In genomic region chr2:155218292-155218924, GRCh38 we compare ENCODE assay signal across 14 cellular contexts.
DNase-seq lines count a peak whose midpoint lies in the region; ATAC-seq lines count a peak whose summit lies in the region.
"Had no signal": no experiment of that assay in that cellular context is flagged by ENCODE, and none has a peak within 500 bp of the region (broad histone marks: within the 10 kb centered on the region; RNA-seq: fewer than 3 reads in every experiment).

No MANE protein-coding gene starts in this region.

- no peak for DNase-seq in neuronal stem cell (ENCODE audit: low spot score)
- DNase-seq in stimulated activated naive CD4-positive, alpha-beta T cell (lab: John Stamatoyannopoulos, UW) = no peak
- DNase-seq in activated naive CD4-positive, alpha-beta T cell treated with anti-CD3 and anti-CD28 coated beads, Interleukin-2, amount 10 ng/mL, durations not matched to agents 7 days and 5 days = no peak
- no peak for DNase-seq in NCI-H1930 (lab: John Stamatoyannopoulos, UW)
- DNase-seq: activated naive CD4-positive, alpha-beta T cell treated with Interleukin-2 at 50 U/mL for 16 hours; C1 segment of cervical spinal cord; foreskin fibroblast had no signal

- H3K36me3 Mint-ChIP-seq in activated naive CD4-positive, alpha-beta T cell treated with anti-CD3 and anti-CD28 coated beads, Interleukin-2, amount 10 ng/mL, durations not matched to agents 7 days and 5 days = no peaks in the 10 kb centered on the region
- H3K36me3 Mint-ChIP-seq: memory B cell had no signal

- no peak overlapping the region for H3K9ac ChIP-seq in neuronal stem cell (ENCODE audit: low read depth, low read length, poor library complexity)

- no peak overlapping the region for H2BK12ac ChIP-seq in neuronal stem cell (ENCODE audit: low read length)

- no CpG with 5 or more reads among the region's 2 CpGs for WGBS in neuronal stem cell (ENCODE audit: extremely low coverage in 2 of 2, insufficient read length in 2 of 2, insufficient replicate concordance in 1 of 2), 2 donors

- H3K4me3 ChIP-seq in neuronal stem cell (ENCODE audit: low read length in 2 of 2) = no peak overlapping the region
- H3K4me3 ChIP-seq: breast epithelium had no signal

- H4K91ac ChIP-seq in neuronal stem cell (ENCODE audit: low read depth, low read length, poor library complexity) = no peak overlapping the region

- no peak overlapping the region for H3K4me2 ChIP-seq in neuronal stem cell (ENCODE audit: insufficient read depth, low read length, poor library complexity, severe bottlenecking)

- no peak overlapping the region for H2BK5ac ChIP-seq in neuronal stem cell (ENCODE audit: low read length)

- H3K4ac ChIP-seq in neuronal stem cell (ENCODE audit: low read length) = no peak overlapping the region

- H3K4me3 Mint-ChIP-seq in activated naive CD4-positive, alpha-beta T cell treated with anti-CD3 and anti-CD28 coated beads, Interleukin-2, amount 10 ng/mL, durations not matched to agents 7 days and 5 days = no peak overlapping the region
- H3K4me3 Mint-ChIP-seq: memory B cell had no signal

- no peak overlapping the region for H3K27ac Mint-ChIP-seq in activated naive CD4-positive, alpha-beta T cell treated with anti-CD3 and anti-CD28 coated beads, Interleukin-2, amount 10 ng/mL, durations not matched to agents 7 days and 5 days
- H3K27ac Mint-ChIP-seq: memory B cell had no signal

- H3K18ac ChIP-seq in neuronal stem cell (ENCODE audit: low read length) = no peak overlapping the region

- ATAC-seq in GM18909 (IDR thresholded peaks at IDR 0.05; ENCODE audit: poor library complexity, unreplicated experiment) = peak; percentile 39
- ATAC-seq in GM21717 (IDR thresholded peaks at IDR 0.05; ENCODE audit: unreplicated experiment) = peak; percentile 55
- peak; percentile 35 for ATAC-seq in HG03103 (IDR thresholded peaks at IDR 0.05; ENCODE audit: low read depth, unreplicated experiment)
- ATAC-seq: SK-N-SH treated with all-trans-retinoic acid at 6 μM for 48 hours had no signal

- H2AFZ ChIP-seq in neuronal stem cell (ENCODE audit: low read length) = peak overlapping the region; percentile 3

- H3K36me3 ChIP-seq in neuronal stem cell (replicated peaks in 1 of 2; ENCODE audit: control insufficient read depth in 2 of 2, insufficient read depth in 2 of 2, low read length in 2 of 2) = no peaks in the 10 kb centered on the region
- H3K36me3 ChIP-seq: breast epithelium, neutrophil had no signal

- CTCF ChIA-PET in activated naive CD4-positive, alpha-beta T cell treated with anti-CD3 and anti-CD28 coated beads, Interleukin-2, amount 10 ng/mL, durations not matched to agents 7 days and 5 days (lab: Charles Lee) = no interaction called here

- H3K27ac ChIP-seq in neuronal stem cell (replicated peaks; ENCODE audit: low read length) = no peak overlapping the region
- H3K27ac ChIP-seq: breast epithelium, neutrophil had no signal

- H3K14ac ChIP-seq in neuronal stem cell (ENCODE audit: low read length) = no peak overlapping the region

- no peaks in the 10 kb centered on the region for H3K4me1 Mint-ChIP-seq in activated naive CD4-positive, alpha-beta T cell treated with anti-CD3 and anti-CD28 coated beads, Interleukin-2, amount 10 ng/mL, durations not matched to agents 7 days and 5 days
- H3K4me1 Mint-ChIP-seq: memory B cell had no signal

- H3K27me3 Mint-ChIP-seq in activated naive CD4-positive, alpha-beta T cell treated with anti-CD3 and anti-CD28 coated beads, Interleukin-2, amount 10 ng/mL, durations not matched to agents 7 days and 5 days = no peaks in the 10 kb centered on the region
- H3K27me3 Mint-ChIP-seq: memory B cell had no signal

- no peak overlapping the region for H2AK5ac ChIP-seq in neuronal stem cell (ENCODE audit: low read depth, low read length)

- H3K79me1 ChIP-seq in neuronal stem cell (ENCODE audit: low read depth, low read length) = no peaks in the 10 kb centered on the region

- H3K9me3 ChIP-seq in neuronal stem cell (replicated peaks in 1 of 2; ENCODE audit: control insufficient read depth in 2 of 2, insufficient read depth in 1 of 2, low read depth in 1 of 2, low read length in 2 of 2) = no peaks in the 10 kb centered on the region
- H3K9me3 ChIP-seq: breast epithelium, neutrophil had no signal

- H3K23ac ChIP-seq in neuronal stem cell (ENCODE audit: low read depth, low read length, poor library complexity) = no peak overlapping the region

- no peaks in the 10 kb centered on the region for H3K9me3 Mint-ChIP-seq in activated naive CD4-positive, alpha-beta T cell treated with anti-CD3 and anti-CD28 coated beads, Interleukin-2, amount 10 ng/mL, durations not matched to agents 7 days and 5 days

- no peaks in the 10 kb centered on the region for H3K27me3 ChIP-seq in neuronal stem cell (ENCODE audit: control insufficient read depth in 3 of 3, insufficient read depth in 3 of 3, low read depth in 1 of 3, low read length in 3 of 3)
- H3K27me3 ChIP-seq: breast epithelium, neutrophil had no signal

- no peak overlapping the region for H2BK15ac ChIP-seq in neuronal stem cell (ENCODE audit: low read length)

- H3K4me1 ChIP-seq in neuronal stem cell (ENCODE audit: control insufficient read depth in 2 of 2, insufficient read depth in 1 of 2, low read depth in 1 of 2, low read length in 2 of 2) = no peaks in the 10 kb centered on the region
- H3K4me1 ChIP-seq: breast epithelium had no signal

- no peak overlapping the region for H2BK120ac ChIP-seq in neuronal stem cell (ENCODE audit: low read depth, low read length)

- H4K8ac ChIP-seq in neuronal stem cell (ENCODE audit: low read depth, low read length) = no peak overlapping the region
